ENCODE assay signal across 7 cellular contexts in the genomic region with DNA sequence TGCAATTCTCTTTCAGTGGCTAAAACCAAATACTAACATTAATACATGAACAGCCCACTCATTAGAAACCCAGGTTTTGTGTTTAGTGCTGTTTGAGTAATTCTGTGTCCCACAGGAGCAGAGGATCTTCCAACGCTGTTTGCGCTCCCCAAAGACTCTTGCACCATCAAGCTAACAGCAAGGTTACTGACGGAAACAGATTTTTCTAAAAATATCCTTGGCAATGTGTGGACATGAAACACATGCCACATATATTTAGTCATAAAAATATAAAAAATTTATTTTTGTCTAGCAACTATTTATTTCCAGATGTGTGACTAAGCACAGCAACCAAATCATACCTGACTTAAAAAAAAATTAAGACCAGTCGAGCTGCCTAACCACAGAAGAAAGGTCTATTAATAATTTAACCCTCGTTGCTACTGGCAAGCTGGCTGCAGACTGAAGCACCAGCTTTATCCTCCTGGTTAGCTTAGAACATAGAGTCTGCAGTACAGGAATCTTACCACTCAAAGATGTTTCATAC.
A peak's percentile ranks its signal among the peaks of the same experiment; 100 is the strongest.
DNase-seq lines count a peak whose midpoint lies in the region; ATAC-seq, FAIRE-seq and TF ChIP-seq lines count a peak whose summit lies in the region.

No MANE protein-coding gene starts in this region.

- H3K36me3 ChIP-seq in bronchial epithelial cell (ENCODE audit: control insufficient read depth, insufficient read depth, low read length) = no peaks in the 10 kb centered on the region

- TF ChIP-seq CTCF in bronchial epithelial cell (IDR thresholded peaks at IDR 0.05; ENCODE audit: insufficient read depth, low read length, severe bottlenecking) = no peak

- DNase-seq in bronchial epithelial cell (ENCODE audit: low read depth) (peak; percentile 85), stromal cell of bone marrow (ENCODE audit: low read depth) (peak; percentile 79), T-helper 1 cell (no peak), activated gamma-delta T cell treated with Interleukin-2 at 50 U/mL for 16 hours (no peak), activated T-cell treated with anti-CD3 and anti-CD28 coated beads for 4 hours (no peak)

- H3K4me3 ChIP-seq in bronchial epithelial cell (ENCODE audit: low read depth, low read length) = no peak overlapping the region

- no peaks in the 10 kb centered on the region for H3K27me3 ChIP-seq in bronchial epithelial cell (ENCODE audit: control insufficient read depth, insufficient read depth, low read length)

- no peak for FAIRE-seq in bronchial epithelial cell (lab: Jason Lieb, UNC)

- ATAC-seq in GM19395 (IDR thresholded peaks at IDR 0.05; ENCODE audit: unreplicated experiment) (peak; percentile 77), HG03066 (IDR thresholded peaks at IDR 0.05; ENCODE audit: low read depth, unreplicated experiment) (peak; percentile 66)

Comparison
In these comparisons a context has a peak if more than half of its experiments do, and no peak if none do; other contexts are left out.
1. DNase-seq: peak in bronchial epithelial cell (single experiment) and stromal cell of bone marrow (single experiment); none in T-helper 1 cell (0 of 5), activated gamma-delta T cell treated with Interleukin-2 at 50 U/mL for 16 hours (single experiment) and activated T-cell treated with anti-CD3 and anti-CD28 coated beads for 4 hours (single experiment).